17 cellular contexts compared by ENCODE assay signal in genomic region chr13:86087241-86087640, GRCh38.
"Had no signal": no experiment of that assay in that cellular context is flagged by ENCODE, and none has a peak within 500 bp of the region (broad histone marks: within the 10 kb centered on the region; RNA-seq: fewer than 3 reads in every experiment).

No MANE protein-coding gene starts in this region.

- H3K27me3 ChIP-seq: esophagus muscularis mucosa, hepatocyte, neutrophil, sigmoid colon, thyroid gland had no signal

- H3K4me3 ChIP-seq: esophagus muscularis mucosa, hepatocyte, lower lobe of right lung, sigmoid colon, thyroid gland had no signal

- H3K4me1 ChIP-seq: esophagus muscularis mucosa, lower lobe of right lung, sigmoid colon, thyroid gland had no signal

- H3K36me3 ChIP-seq: esophagus muscularis mucosa, lower lobe of right lung, neutrophil, sigmoid colon, thyroid gland had no signal

- H3K9me3 ChIP-seq: esophagus muscularis mucosa, lower lobe of right lung, neutrophil, thyroid gland had no signal

- H3K27ac ChIP-seq: esophagus muscularis mucosa, hepatocyte, lower lobe of right lung, neutrophil, sigmoid colon, thyroid gland had no signal

- DNase-seq: activated B cell treated with CpG ODN at 0.5 μM for 24 hours; activated CD4-positive, alpha-beta memory T cell treated with anti-CD3 and anti-CD28 coated beads, Interleukin-2, amount 10 ng/mL, durations not matched to agents 7 days and 5 days; activated CD4-positive, alpha-beta T cell treated with anti-CD3 and anti-CD28 coated beads for 4 hours; activated CD8-positive, alpha-beta memory T cell treated with anti-CD3 and anti-CD28 coated beads, Interleukin-2, amount 10 ng/mL, durations not matched to agents 7 days and 5 days; activated naive CD4-positive, alpha-beta T cell treated with Interleukin-2 at 50 U/mL for 16 hours; activated naive CD8-positive, alpha-beta T cell treated with anti-CD3 and anti-CD28 coated beads, Interleukin-2, amount 10 ng/mL, durations not matched to agents 7 days and 5 days; amygdala; effector CD4-positive, alpha-beta T cell; islet precursor cell; lower lobe of right lung; posterior cingulate gyrus; sigmoid colon; stimulated activated naive CD4-positive, alpha-beta T cell; thyroid gland had no signal
